In the genomic region with DNA sequence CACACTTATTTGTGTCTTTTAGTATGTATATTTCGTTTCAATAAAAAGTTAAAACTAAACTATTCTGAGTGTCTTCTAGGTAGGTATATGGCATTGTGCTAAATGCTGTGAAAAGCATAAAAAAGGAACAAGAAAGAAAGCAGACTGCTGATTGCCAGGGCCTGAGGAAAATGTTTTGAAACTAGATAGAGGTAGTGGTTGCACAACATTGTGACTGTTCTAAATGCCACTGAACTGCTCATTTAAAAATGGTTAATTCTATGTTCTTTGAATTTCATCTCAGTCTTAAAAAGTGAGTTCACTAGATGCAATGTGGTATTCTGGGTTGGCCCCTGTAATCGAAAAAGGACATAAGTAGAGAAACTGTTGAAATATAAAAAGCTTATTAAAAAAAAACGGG, we compare ENCODE assay signal across 1 cellular context.
TF ChIP-seq lines count a peak whose summit lies in the region.

No MANE protein-coding gene starts in this region.

TF ChIP-seq in K562, 482 proteins besides CTCF, POLR2A, EP300 and RAD21:
- TF ChIP-seq CEBPB (tag; IDR thresholded peaks at IDR 0.05) (peak; percentile 82), YY1 (IDR thresholded peaks at IDR 0.05; ENCODE audit: borderline replicate concordance in 1 of 3, control insufficient read depth in 1 of 3, extremely low read depth in 1 of 3, insufficient read depth in 3 of 3, insufficient read length in 1 of 3, insufficient replicate concordance in 2 of 3, low read depth in 1 of 3, low read length in 2 of 3) (no peak)
